12 cellular contexts compared by ENCODE assay signal in the genomic region with DNA sequence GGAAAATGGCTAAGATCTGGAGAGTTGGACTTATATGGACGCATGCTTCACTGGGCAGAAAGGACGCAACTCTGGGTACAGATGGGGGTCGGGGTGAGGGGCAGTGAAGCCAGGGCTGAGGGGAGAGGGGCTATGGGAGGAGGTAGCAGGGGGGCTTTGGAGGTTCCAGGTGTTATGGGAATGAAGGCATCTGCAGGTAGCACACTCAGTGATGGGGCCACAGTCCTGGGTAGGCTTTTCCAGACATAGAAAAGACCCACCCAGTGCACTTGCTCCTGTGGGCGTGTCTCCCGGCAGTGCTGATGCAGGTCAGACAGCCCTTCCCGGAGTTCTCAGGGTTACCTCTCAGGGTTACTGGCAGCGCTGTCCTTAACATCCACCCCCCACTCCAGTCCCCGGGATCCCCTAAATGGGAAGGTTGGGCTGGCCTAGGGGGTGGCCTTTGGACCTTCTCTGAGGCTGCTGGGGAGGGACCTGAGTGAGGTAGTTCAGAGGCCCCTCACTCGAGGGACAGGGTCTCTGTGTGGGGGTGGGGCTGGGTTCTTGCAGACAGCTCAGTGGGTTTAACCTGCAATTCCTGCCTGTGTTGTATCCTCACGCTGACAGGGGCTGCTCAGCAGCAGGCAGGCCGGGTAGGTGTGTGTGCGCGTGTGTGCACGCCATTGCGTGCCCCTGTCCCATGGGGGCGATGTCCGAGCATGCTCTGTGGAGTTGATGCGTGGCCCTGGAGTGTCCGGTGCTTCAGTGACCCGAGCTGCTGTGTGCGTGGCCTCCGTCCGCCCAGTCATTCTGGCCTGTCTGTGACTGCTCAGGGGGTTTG. TPM values are rescaled to one million over a fixed set of nuclear protein-coding genes. Genes with fewer than 3 reads are reported as not detected.
DNase-seq lines count a peak whose midpoint lies in the region; ATAC-seq and TF ChIP-seq lines count a peak whose summit lies in the region.
"Had no signal": no experiment of that assay in that cellular context is flagged by ENCODE, and none has a peak within 500 bp of the region (broad histone marks: within the 10 kb centered on the region; RNA-seq: fewer than 3 reads in every experiment).

No MANE protein-coding gene starts in this region.

- TF ChIP-seq CTCF in left ventricle myocardium inferior (IDR thresholded peaks at IDR 0.05; ENCODE audit: borderline replicate concordance) = no peak
- TF ChIP-seq CTCF in heart right ventricle (IDR thresholded peaks at IDR 0.05) = no peak
- TF ChIP-seq CTCF in VCaP (conservative IDR thresholded peaks at IDR 0.05) = peak; percentile 11; the same call in 1 of the 2 replicates
- peak in 2 of 4 experiments; percentile 15 to 28 for TF ChIP-seq CTCF in gastroesophageal sphincter (IDR thresholded peaks at IDR 0.05)
- TF ChIP-seq CTCF in transverse colon (IDR thresholded peaks at IDR 0.05) = no peak

- in situ Hi-C loops in transverse colon (cut with MboI; ENCODE audit: low pct_ligation_motif_present in 1 of 4, low pct_unique_long_range_greater_than_20kb in 1 of 4, low sequenced_read_pairs in 3 of 4) = no loop called here

- H3K4me1 ChIP-seq in left ventricle myocardium inferior (peaks cover 91% of the 10 kb centered on the region), heart right ventricle (peaks cover 20 to 99% (median 77%) of the 10 kb centered on the region in 9 donors), gastroesophageal sphincter (peaks cover 3 to 100% (median 80%) of the 10 kb centered on the region in 3 donors), transverse colon (peaks cover 25 to 68% (median 50%) of the 10 kb centered on the region in 4 donors)

- WGBS in heart right ventricle, 2 donors = 85 to 89% methylated on average over 23 of the region's 23 CpGs
- 61 to 63% methylated on average over 3 to 5 of the region's 23 CpGs for WGBS in gastroesophageal sphincter (ENCODE audit: low coverage in 1 of 2), 2 donors
- WGBS in transverse colon (ENCODE audit: low coverage in 1 of 2), 2 donors = 33 to 85% methylated on average over 2 to 21 of the region's 23 CpGs

- TF ChIP-seq POLR2A in gastroesophageal sphincter (IDR thresholded peaks at IDR 0.05) = no peak
- no peak for TF ChIP-seq POLR2A in transverse colon (IDR thresholded peaks at IDR 0.05)

- H3K4me3 ChIP-seq in left ventricle myocardium inferior (no peak overlapping the region), heart right ventricle (no peak overlapping the region), gastroesophageal sphincter (no peak overlapping the region), transverse colon (no peak overlapping the region)
- H3K4me3 ChIP-seq: lung had no signal

- peaks cover 54% of the 10 kb centered on the region for H3K36me3 ChIP-seq in left ventricle myocardium inferior
- H3K36me3 ChIP-seq in heart right ventricle = peaks cover 0 to 95% (median 25%) of the 10 kb centered on the region in 9 donors
- peaks cover 0 to 44% of the 10 kb centered on the region in 2 donors for H3K36me3 ChIP-seq in gastroesophageal sphincter
- peaks cover 0 to 6% (median 0%) of the 10 kb centered on the region in 4 donors for H3K36me3 ChIP-seq in transverse colon

- H3K27me3 ChIP-seq in left ventricle myocardium inferior (ENCODE audit: low read depth) = no peaks in the 10 kb centered on the region
- H3K27me3 ChIP-seq in heart right ventricle = no peaks in the 10 kb centered on the region
- H3K27me3 ChIP-seq in gastroesophageal sphincter = no peaks in the 10 kb centered on the region
- H3K27me3 ChIP-seq in transverse colon = no peaks in the 10 kb centered on the region

- H3K9me3 ChIP-seq in left ventricle myocardium inferior (replicated peaks) (no peaks in the 10 kb centered on the region), heart right ventricle (no peaks in the 10 kb centered on the region), gastroesophageal sphincter (no peaks in the 10 kb centered on the region), transverse colon (no peaks in the 10 kb centered on the region)

- ATAC-seq in heart right ventricle = no peak
- ATAC-seq in gastroesophageal sphincter = no peak
- no peak for ATAC-seq in HG03280 (IDR thresholded peaks at IDR 0.05; ENCODE audit: unreplicated experiment)

- TF ChIP-seq EP300 in gastroesophageal sphincter (IDR thresholded peaks at IDR 0.05) = no peak
- no peak for TF ChIP-seq EP300 in transverse colon (IDR thresholded peaks at IDR 0.05; ENCODE audit: low read depth)

- H3K27ac ChIP-seq in left ventricle myocardium inferior (replicated peaks) (peak overlapping the region; percentile 99), heart right ventricle (peak overlapping the region in 1 of 10 donors; percentile 100), VCaP (no peak overlapping the region), gastroesophageal sphincter (peak overlapping the region in 3 of 4 donors; percentile 99 to 100 (median 99)), transverse colon (peak overlapping the region; percentile 93 to 99 (median 98))

- intact Hi-C loops in left ventricle myocardium inferior (cut with micrococcal nuclease) (no loop called here), heart right ventricle (cut with DNase I) (loop anchor here in 1 of 10 donors (10.0 kb wide), 1 partner anchor 123 kb away; a partner anchor contains a TSS), transverse colon (cut with DNase I; ENCODE audit: low total_unique reads) (no loop called here)

- DNase-seq in left ventricle myocardium inferior = no peak
- no peak for DNase-seq in heart right ventricle
- no peak for DNase-seq in transverse colon
- no peak for DNase-seq in SW 1271 (lab: John Stamatoyannopoulos, UW)
- no peak for DNase-seq in 8988T
- DNase-seq: activated T-cell treated with anti-CD3 and anti-CD28 coated beads, Interleukin-2, amount 50 U/mL, for 48 hours had no signal

RNA-seq across cellular contexts. Expression of a gene that starts 6.2 kb away (rescaled TPM):
- 68.4 TPM for total RNA-seq in left ventricle myocardium inferior
- 100 to 1,000 TPM in 2 of 10 donors, 10 to 100 TPM in 8; 48.5 to 148 (median 74.6) TPM for total RNA-seq in heart right ventricle
- polyA plus RNA-seq in heart right ventricle = 100 to 1,000 TPM in 1 of 2 donors, 10 to 100 TPM in 1; 58.9 to 152 TPM
- total RNA-seq in gastroesophageal sphincter = 100 to 1,000 TPM; 111 to 389 (median 146) TPM
- total RNA-seq in transverse colon = 100 to 1,000 TPM in 2 of 4 donors, 10 to 100 TPM in 2; 45.2 to 217 (median 110) TPM

RNA-seq across cellular contexts. Expression of a gene that starts 21.3 kb away (rescaled TPM):
- total RNA-seq in left ventricle myocardium inferior = not detected
- under 1 TPM in 1 of 10 donors, not detected in 9; 0.39 TPM for total RNA-seq in heart right ventricle
- polyA plus RNA-seq in heart right ventricle = under 1 TPM; 0.12 to 0.73 TPM
- 1 to 10 TPM in 1 of 4 donors, under 1 TPM in 1, not detected in 2; 0.78 to 2.5 TPM for total RNA-seq in gastroesophageal sphincter
- 10 to 100 TPM; 21.1 to 29.9 (median 24.8) TPM for total RNA-seq in transverse colon
- total RNA-seq: H4, LHCN-M2 had no signal

RNA-seq across cellular contexts. Expression of a gene that starts 24.9 kb away (rescaled TPM):
- 0.47 TPM for total RNA-seq in left ventricle myocardium inferior
- total RNA-seq in heart right ventricle = 1 to 10 TPM in 1 of 10 donors, under 1 TPM in 8, not detected in 1; 0.07 to 1.2 (median 0.39) TPM
- polyA plus RNA-seq in heart right ventricle = under 1 TPM; 0.22 to 0.37 TPM
- total RNA-seq in gastroesophageal sphincter = 1 to 10 TPM in 2 of 4 donors, under 1 TPM in 2; 0.31 to 2.4 (median 1.2) TPM
- total RNA-seq in transverse colon = 10 to 100 TPM in 1 of 4 donors, 1 to 10 TPM in 3; 2.2 to 33.4 (median 4.7) TPM

RNA-seq across cellular contexts. Expression of a gene that starts 55.9 kb away (rescaled TPM):
- total RNA-seq in left ventricle myocardium inferior = not detected
- total RNA-seq in heart right ventricle = not detected
- not detected for polyA plus RNA-seq in heart right ventricle
- under 1 TPM in 1 of 4 donors, not detected in 3; 0.40 TPM for total RNA-seq in gastroesophageal sphincter
- not detected for total RNA-seq in transverse colon
- total RNA-seq: H4, LHCN-M2 had no signal

Comparison
In these comparisons a context has a peak if more than half of its experiments do, and no peak if none do; other contexts are left out.
1. RNA of a gene that starts 21.3 kb away (total RNA-seq): 21.1 to 29.9 TPM in transverse colon; 0.78 to 2.5 TPM in gastroesophageal sphincter, 0.39 TPM in heart right ventricle and not detected in left ventricle myocardium inferior (single experiment); every median in the first group is over 4 times any median in the second.